ENCODE assay signal across 22 cellular contexts in the genomic region with DNA sequence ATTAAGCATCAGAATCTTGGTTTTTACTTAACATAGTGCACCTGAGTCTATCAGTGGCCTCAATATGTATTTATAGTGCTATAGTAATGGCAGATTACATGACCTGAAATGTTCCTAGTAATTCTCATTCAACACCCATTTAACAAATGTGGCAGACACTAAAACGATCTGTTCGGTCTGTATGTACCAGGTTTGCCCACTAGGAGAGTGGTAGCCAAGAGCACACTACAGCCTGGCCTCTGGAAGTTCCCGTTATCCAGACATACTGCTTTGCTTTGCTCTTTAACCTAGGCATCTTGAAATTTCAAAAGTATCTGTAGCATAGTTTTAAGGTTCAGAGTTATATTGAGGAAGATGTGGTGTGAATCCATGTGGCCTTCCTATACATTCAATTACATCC.
DNase-seq lines count a peak whose midpoint lies in the region; TF ChIP-seq lines count a peak whose summit lies in the region.
"Had no signal": no experiment of that assay in that cellular context is flagged by ENCODE, and none has a peak within 500 bp of the region (broad histone marks: within the 10 kb centered on the region; RNA-seq: fewer than 3 reads in every experiment).

No MANE protein-coding gene starts in this region.

- TF ChIP-seq CTCF in GM12872 (IDR thresholded peaks at IDR 0.05; ENCODE audit: insufficient read depth, low read depth, low read length) (0 out of 3 replicates have a peak, but pooled peaks have one; percentile 9), OCI-LY1 (IDR thresholded peaks at IDR 0.05; ENCODE audit: low read length) (0 out of 2 replicates have a peak, but pooled peaks have one; percentile 13), endodermal cell (conservative IDR thresholded peaks at IDR 0.05) (peak; percentile 66), neural crest cell (conservative IDR thresholded peaks at IDR 0.05) (peak; percentile 31), colonic mucosa (IDR thresholded peaks at IDR 0.05) (no peak)

- H3K27me3 Mint-ChIP-seq in endodermal cell (ENCODE audit: insufficient read depth) (no peaks in the 10 kb centered on the region), neural crest cell (ENCODE audit: low read depth) (no peaks in the 10 kb centered on the region)
- H3K27me3 Mint-ChIP-seq: CD4-positive, alpha-beta T cell had no signal

- H3K4me1 ChIP-seq in OCI-LY1 (ENCODE audit: insufficient read depth, low read length, severe bottlenecking): no peaks in the 10 kb centered on the region
- H3K4me1 ChIP-seq in endodermal cell (ENCODE audit: control insufficient read depth, insufficient read depth, low read length): no peaks in the 10 kb centered on the region
- H3K4me1 ChIP-seq in colonic mucosa: no peaks in the 10 kb centered on the region

- no peak overlapping the region for H3K4me3 ChIP-seq in OCI-LY1 (ENCODE audit: low read depth, low read length, poor library complexity, severe bottlenecking)
- no peak overlapping the region for H3K4me3 ChIP-seq in endodermal cell (ENCODE audit: low read length)
- H3K4me3 ChIP-seq in colonic mucosa: no peak overlapping the region

- no peak overlapping the region for H3K27ac ChIP-seq in OCI-LY1 (ENCODE audit: low read depth, low read length, poor library complexity, severe bottlenecking)
- no peak overlapping the region for H3K27ac ChIP-seq in endodermal cell (ENCODE audit: low read depth, low read length)
- H3K27ac ChIP-seq in colonic mucosa: no peak overlapping the region

- no peak overlapping the region for H3K4me3 Mint-ChIP-seq in endodermal cell
- no peak overlapping the region for H3K4me3 Mint-ChIP-seq in neural crest cell
- H3K4me3 Mint-ChIP-seq: CD4-positive, alpha-beta T cell; HFFc6 had no signal

- H3K9me3 ChIP-seq in OCI-LY1 (ENCODE audit: low read length): no peaks in the 10 kb centered on the region
- no peaks in the 10 kb centered on the region for H3K9me3 ChIP-seq in endodermal cell (ENCODE audit: control insufficient read depth, low read length)
- H3K9me3 ChIP-seq in colonic mucosa: no peaks in the 10 kb centered on the region

- H3K79me2 ChIP-seq in OCI-LY1 (ENCODE audit: insufficient read depth, low read length): no peaks in the 10 kb centered on the region

- H3K4me1 Mint-ChIP-seq in endodermal cell (no peaks in the 10 kb centered on the region), neural crest cell (no peaks in the 10 kb centered on the region)

- H4K20me1 ChIP-seq in OCI-LY1 (ENCODE audit: insufficient read depth, low read length): no peaks in the 10 kb centered on the region

- H3F3A ChIP-seq in OCI-LY1 (ENCODE audit: insufficient read depth, low read length): peaks cover 3% of the 10 kb centered on the region; the same call in 1 of the 2 replicates

- no peaks in the 10 kb centered on the region for H3K36me3 Mint-ChIP-seq in endodermal cell (ENCODE audit: low read depth)
- no peaks in the 10 kb centered on the region for H3K36me3 Mint-ChIP-seq in neural crest cell (ENCODE audit: low read depth)

- DNase-seq in endodermal cell: peak; percentile 63
- no peak for DNase-seq in neural crest cell (ENCODE audit: low read depth, low spot score)
- no peak for DNase-seq in NCI-H2227 (lab: John Stamatoyannopoulos, UW; ENCODE audit: unreplicated experiment)
- DNase-seq in colonic mucosa: no peak
- no peak for DNase-seq in NCI-H524 treated with DMSO at 0.1 percent for 48 hours (lab: John Stamatoyannopoulos, UW)
- no peak for DNase-seq in CD1c-positive myeloid dendritic cell (ENCODE audit: extremely low spot score)
- DNase-seq: AML-193; CD4-positive, alpha-beta T cell; DMS79 treated with DMSO at 0.1 percent for 48 hours; GOT3; HFFc6; KG1; NCI-H1048; NCI-H1436 treated with DMSO at 0.1 percent for 48 hours; NCI-H2029 treated with DMSO at 0.1 percent for 48 hours; NCI-H2227 treated with DMSO at 0.1 percent for 48 hours; NCI-H526 treated with DMSO at 0.1 percent for 48 hours; NK-92 treated with Interleukin-12 subunit alpha and Interleukin-12 subunit beta, amount 100 ng/mL, for 24 hours; PC-3; Right ventricle myocardium superior had no signal

- no peak overlapping the region for H2AFZ ChIP-seq in OCI-LY1 (ENCODE audit: low read length)

- WGBS in endodermal cell (ENCODE audit: insufficient coverage in 1 of 2, insufficient read length in 1 of 2), 2 experiments: 89 to 96% methylated on average over 3 of the region's 3 CpGs

- no peak overlapping the region for H3K4me2 ChIP-seq in OCI-LY1 (ENCODE audit: low read length)

- H3K9ac ChIP-seq in OCI-LY1 (ENCODE audit: low read length): no peak overlapping the region
- H3K9ac ChIP-seq in endodermal cell (ENCODE audit: extremely low read depth, low read length, poor library complexity, severe bottlenecking): no peak overlapping the region
- H3K9ac ChIP-seq in colonic mucosa (ENCODE audit: low read depth in 2 of 2, low read length in 2 of 2): no peak overlapping the region

- intact Hi-C loops in colonic mucosa (cut with DNase I): no loop called here

- H3K27me3 ChIP-seq in OCI-LY1 (ENCODE audit: insufficient read depth, low read length) (no peaks in the 10 kb centered on the region), endodermal cell (ENCODE audit: control insufficient read depth, insufficient read depth, low read length, poor library complexity, severe bottlenecking) (no peaks in the 10 kb centered on the region), colonic mucosa (no peaks in the 10 kb centered on the region)

- H3K9me3 Mint-ChIP-seq in endodermal cell (no peaks in the 10 kb centered on the region), neural crest cell (no peaks in the 10 kb centered on the region)

- H3K9me2 ChIP-seq in OCI-LY1 (ENCODE audit: low read depth, low read length): no peaks in the 10 kb centered on the region

- H3K36me3 ChIP-seq in OCI-LY1 (ENCODE audit: insufficient read depth, low read length) (no peaks in the 10 kb centered on the region), endodermal cell (ENCODE audit: control insufficient read depth, insufficient read depth, low read length) (no peaks in the 10 kb centered on the region), colonic mucosa (no peaks in the 10 kb centered on the region)

- H3K27ac Mint-ChIP-seq in endodermal cell (no peak overlapping the region), neural crest cell (ENCODE audit: unreplicated experiment) (no peak overlapping the region)
- H3K27ac Mint-ChIP-seq: CD4-positive, alpha-beta T cell; HFFc6 had no signal
